9 cellular contexts compared by ENCODE assay signal in genomic region chr9:28212979-28213378, GRCh38.
DNase-seq lines count a peak whose midpoint lies in the region; ATAC-seq, FAIRE-seq and TF ChIP-seq lines count a peak whose summit lies in the region.
"Had no signal": no experiment of that assay in that cellular context is flagged by ENCODE, and none has a peak within 500 bp of the region (broad histone marks: within the 10 kb centered on the region; RNA-seq: fewer than 3 reads in every experiment).

No MANE protein-coding gene starts in this region.

- no peak overlapping the region for H3K4me3 Mint-ChIP-seq in activated T-helper 17 cell treated with anti-CD3 and anti-CD28 coated beads, Interleukin-2, amount 50 U/mL, for 72 hours
- H3K4me3 Mint-ChIP-seq: B cell had no signal

- H3K4me1 Mint-ChIP-seq in activated T-helper 17 cell treated with anti-CD3 and anti-CD28 coated beads, Interleukin-2, amount 50 U/mL, for 72 hours = no peaks in the 10 kb centered on the region
- H3K4me1 Mint-ChIP-seq: B cell had no signal

- no peak overlapping the region for H3K27ac ChIP-seq in ascending aorta

- DNase-seq in NCI-H748 (lab: John Stamatoyannopoulos, UW; ENCODE audit: unreplicated experiment) = peak; percentile 20
- no peak for DNase-seq in NCI-H748 treated with DMSO at 0.1 percent for 48 hours (lab: John Stamatoyannopoulos, UW)
- DNase-seq in NCI-H187 treated with DMSO at 0.1 percent for 48 hours (lab: John Stamatoyannopoulos, UW) = peak; percentile 75
- DNase-seq in smooth muscle cell of the brain vasculature (ENCODE audit: low read depth, low spot score) = peak; percentile 20
- no peak for DNase-seq in HUDEP-2 (lab: John Stamatoyannopoulos, UW; ENCODE audit: unreplicated experiment in 76 of 76)
- no peak for DNase-seq in ascending aorta (ENCODE audit: low spot score in 2 of 2)

- H3K27me3 ChIP-seq in ascending aorta = no peaks in the 10 kb centered on the region

- peak; percentile 98 for FAIRE-seq in endometrium (lab: Jason Lieb, UNC)

- peaks cover 4% of the 10 kb centered on the region for H3K9me3 Mint-ChIP-seq in activated T-helper 17 cell treated with anti-CD3 and anti-CD28 coated beads, Interleukin-2, amount 50 U/mL, for 72 hours

- no peaks in the 10 kb centered on the region for H3K4me1 ChIP-seq in ascending aorta

- no peaks in the 10 kb centered on the region for H3K36me3 ChIP-seq in ascending aorta

- H3K9me3 ChIP-seq in ascending aorta = no peaks in the 10 kb centered on the region

- H3K36me3 Mint-ChIP-seq in activated T-helper 17 cell treated with anti-CD3 and anti-CD28 coated beads, Interleukin-2, amount 50 U/mL, for 72 hours (ENCODE audit: low read depth) = no peaks in the 10 kb centered on the region

- H3K4me3 ChIP-seq in ascending aorta = no peak overlapping the region

- ATAC-seq in activated T-helper 17 cell treated with anti-CD3 and anti-CD28 coated beads, Interleukin-2, amount 50 U/mL, for 72 hours (replicated peaks) = no peak

- no peak overlapping the region for H3K27ac Mint-ChIP-seq in activated T-helper 17 cell treated with anti-CD3 and anti-CD28 coated beads, Interleukin-2, amount 50 U/mL, for 72 hours
- H3K27ac Mint-ChIP-seq: B cell had no signal

- H3K27me3 Mint-ChIP-seq in activated T-helper 17 cell treated with anti-CD3 and anti-CD28 coated beads, Interleukin-2, amount 50 U/mL, for 72 hours = no peaks in the 10 kb centered on the region
- H3K27me3 Mint-ChIP-seq: B cell had no signal

- intact Hi-C loops in ascending aorta (cut with DNase I) = no loop called here

- no peak for TF ChIP-seq CTCF in ascending aorta (IDR thresholded peaks at IDR 0.05)

Comparison
In these comparisons a context has a peak if more than half of its experiments do, and no peak if none do; other contexts are left out.
1. DNase-seq: peak in NCI-H748 (single experiment), NCI-H187 treated with DMSO at 0.1 percent for 48 hours (single experiment) and smooth muscle cell of the brain vasculature (single experiment); none in NCI-H748 treated with DMSO at 0.1 percent for 48 hours (single experiment), HUDEP-2 (0 of 76) and ascending aorta (0 of 2).